In the genomic region with DNA sequence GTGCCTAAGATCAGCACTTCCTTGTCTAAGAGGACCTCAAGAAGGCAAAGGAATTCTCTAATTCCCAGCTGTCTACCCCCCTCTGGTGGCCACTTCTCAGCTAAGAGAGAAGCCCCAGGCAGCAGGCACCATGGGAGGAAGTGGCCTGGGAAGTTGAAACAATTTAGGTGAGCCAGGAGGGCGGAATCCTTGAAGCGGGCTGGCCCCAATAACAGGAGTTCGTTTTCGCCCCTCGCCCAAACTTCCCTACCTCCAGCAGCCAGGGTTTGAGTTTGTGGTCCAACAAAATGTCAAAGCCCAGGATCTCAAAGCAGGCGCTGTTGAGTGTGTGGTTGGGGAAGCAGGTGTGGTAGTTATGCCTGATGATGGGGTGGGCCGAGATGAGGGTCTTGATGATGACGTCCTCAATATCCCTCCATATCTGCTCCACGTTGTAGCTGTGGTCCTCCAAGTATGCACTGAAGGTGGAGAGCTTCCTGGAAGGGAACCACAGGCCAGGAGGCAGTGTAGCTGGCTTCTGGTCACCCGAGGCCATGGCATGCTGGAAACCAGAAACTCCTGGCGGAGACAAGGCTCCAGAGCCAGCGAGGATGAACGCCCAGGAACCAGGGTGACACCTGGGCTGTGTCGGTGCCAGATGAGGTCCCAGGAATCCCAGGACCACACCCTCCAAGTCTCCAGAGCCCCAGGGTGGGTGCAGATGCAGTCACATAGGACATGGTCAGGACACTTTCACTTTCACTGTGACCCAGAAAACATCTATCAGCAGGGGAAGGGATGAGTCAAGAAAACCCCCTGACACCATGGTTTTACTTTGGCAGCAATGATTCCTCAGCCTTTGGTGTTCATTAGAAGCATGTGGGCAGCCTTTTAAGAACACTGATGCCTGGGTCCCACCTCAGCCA, we compare ENCODE assay signal across 1 cellular context.
TF ChIP-seq lines count a peak whose summit lies in the region.

No MANE protein-coding gene starts in this region.

TF ChIP-seq in HepG2, 621 proteins besides CTCF, POLR2A, EP300 and RAD21 (continued from another document and continues in another):
- TF ChIP-seq, protein P1, sequence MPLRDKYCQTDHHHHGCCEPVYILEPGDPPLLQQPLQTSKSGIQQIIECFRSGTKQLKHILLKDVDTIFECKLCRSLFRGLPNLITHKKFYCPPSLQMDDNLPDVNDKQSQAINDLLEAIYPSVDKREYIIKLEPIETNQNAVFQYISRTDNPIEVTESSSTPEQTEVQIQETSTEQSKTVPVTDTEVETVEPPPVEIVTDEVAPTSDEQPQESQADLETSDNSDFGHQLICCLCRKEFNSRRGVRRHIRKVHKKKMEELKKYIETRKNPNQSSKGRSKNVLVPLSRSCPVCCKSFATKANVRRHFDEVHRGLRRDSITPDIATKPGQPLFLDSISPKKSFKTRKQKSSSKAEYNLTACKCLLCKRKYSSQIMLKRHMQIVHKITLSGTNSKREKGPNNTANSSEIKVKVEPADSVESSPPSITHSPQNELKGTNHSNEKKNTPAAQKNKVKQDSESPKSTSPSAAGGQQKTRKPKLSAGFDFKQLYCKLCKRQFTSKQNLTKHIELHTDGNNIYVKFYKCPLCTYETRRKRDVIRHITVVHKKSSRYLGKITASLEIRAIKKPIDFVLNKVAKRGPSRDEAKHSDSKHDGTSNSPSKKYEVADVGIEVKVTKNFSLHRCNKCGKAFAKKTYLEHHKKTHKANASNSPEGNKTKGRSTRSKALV (CRISPR knock-in tag; IDR thresholded peaks at IDR 0.05) = no peak
- TF ChIP-seq JDP2 (CRISPR knock-in tag; IDR thresholded peaks at IDR 0.05; ENCODE audit: borderline replicate concordance) = no peak
- TF ChIP-seq, protein P2, sequence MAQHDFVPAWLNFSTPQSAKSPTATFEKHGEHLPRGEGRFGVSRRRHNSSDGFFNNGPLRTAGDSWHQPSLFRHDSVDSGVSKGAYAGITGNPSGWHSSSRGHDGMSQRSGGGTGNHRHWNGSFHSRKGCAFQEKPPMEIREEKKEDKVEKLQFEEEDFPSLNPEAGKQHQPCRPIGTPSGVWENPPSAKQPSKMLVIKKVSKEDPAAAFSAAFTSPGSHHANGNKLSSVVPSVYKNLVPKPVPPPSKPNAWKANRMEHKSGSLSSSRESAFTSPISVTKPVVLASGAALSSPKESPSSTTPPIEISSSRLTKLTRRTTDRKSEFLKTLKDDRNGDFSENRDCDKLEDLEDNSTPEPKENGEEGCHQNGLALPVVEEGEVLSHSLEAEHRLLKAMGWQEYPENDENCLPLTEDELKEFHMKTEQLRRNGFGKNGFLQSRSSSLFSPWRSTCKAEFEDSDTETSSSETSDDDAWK (CRISPR knock-in tag; IDR thresholded peaks at IDR 0.05) = no peak
- no peak for TF ChIP-seq RAD51 (IDR thresholded peaks at IDR 0.05; ENCODE audit: borderline replicate concordance)
- TF ChIP-seq, protein P3, sequence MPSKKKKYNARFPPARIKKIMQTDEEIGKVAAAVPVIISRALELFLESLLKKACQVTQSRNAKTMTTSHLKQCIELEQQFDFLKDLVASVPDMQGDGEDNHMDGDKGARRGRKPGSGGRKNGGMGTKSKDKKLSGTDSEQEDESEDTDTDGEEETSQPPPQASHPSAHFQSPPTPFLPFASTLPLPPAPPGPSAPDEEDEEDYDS (CRISPR knock-in tag; IDR thresholded peaks at IDR 0.05) = 0 out of 2 replicates have a peak, but pooled peaks have one; percentile 32
- TF ChIP-seq, protein P4, sequence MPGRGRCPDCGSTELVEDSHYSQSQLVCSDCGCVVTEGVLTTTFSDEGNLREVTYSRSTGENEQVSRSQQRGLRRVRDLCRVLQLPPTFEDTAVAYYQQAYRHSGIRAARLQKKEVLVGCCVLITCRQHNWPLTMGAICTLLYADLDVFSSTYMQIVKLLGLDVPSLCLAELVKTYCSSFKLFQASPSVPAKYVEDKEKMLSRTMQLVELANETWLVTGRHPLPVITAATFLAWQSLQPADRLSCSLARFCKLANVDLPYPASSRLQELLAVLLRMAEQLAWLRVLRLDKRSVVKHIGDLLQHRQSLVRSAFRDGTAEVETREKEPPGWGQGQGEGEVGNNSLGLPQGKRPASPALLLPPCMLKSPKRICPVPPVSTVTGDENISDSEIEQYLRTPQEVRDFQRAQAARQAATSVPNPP (CRISPR knock-in tag; IDR thresholded peaks at IDR 0.05) = no peak
- no peak for TF ChIP-seq KMT2B (CRISPR knock-in tag; IDR thresholded peaks at IDR 0.05)
- TF ChIP-seq ARNTL (CRISPR knock-in tag; IDR thresholded peaks at IDR 0.05) = peak; percentile 36; the same call in 1 of the 2 replicates
- TF ChIP-seq TRIM24 (CRISPR knock-in tag; IDR thresholded peaks at IDR 0.05) = no peak
- no peak for TF ChIP-seq ZNF839 (CRISPR knock-in tag; IDR thresholded peaks at IDR 0.05; ENCODE audit: borderline replicate concordance)
- TF ChIP-seq KLF13 (CRISPR knock-in tag; IDR thresholded peaks at IDR 0.05) = no peak
- TF ChIP-seq, protein P5, sequence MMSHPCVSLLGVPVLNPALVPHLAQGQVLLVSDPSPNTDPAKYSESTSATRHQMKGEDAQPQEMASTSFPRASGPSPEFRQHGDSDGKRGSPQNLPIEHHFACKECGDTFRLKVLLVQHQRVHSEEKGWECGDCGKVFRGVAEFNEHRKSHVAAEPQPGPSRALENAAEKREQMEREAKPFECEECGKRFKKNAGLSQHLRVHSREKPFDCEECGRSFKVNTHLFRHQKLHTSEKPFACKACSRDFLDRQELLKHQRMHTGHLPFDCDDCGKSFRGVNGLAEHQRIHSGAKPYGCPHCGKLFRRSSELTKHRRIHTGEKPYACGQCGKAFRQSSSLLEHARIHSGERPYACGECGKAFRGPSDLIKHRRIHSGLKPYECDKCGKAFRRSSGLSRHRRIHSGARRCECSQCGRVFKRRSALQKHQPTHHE (CRISPR knock-in tag; IDR thresholded peaks at IDR 0.05; ENCODE audit: borderline replicate concordance) = no peak
- TF ChIP-seq ZNF75D (CRISPR knock-in tag; IDR thresholded peaks at IDR 0.05; ENCODE audit: borderline replicate concordance) = no peak
- no peak for TF ChIP-seq ZNF207 (IDR thresholded peaks at IDR 0.05; ENCODE audit: borderline replicate concordance)
- TF ChIP-seq XRCC5 (optimal IDR thresholded peaks at IDR 0.05; ENCODE audit: low read length) = peak; percentile 87
- TF ChIP-seq HOXA7 (CRISPR knock-in tag; IDR thresholded peaks at IDR 0.05) = no peak
- TF ChIP-seq, protein P6, sequence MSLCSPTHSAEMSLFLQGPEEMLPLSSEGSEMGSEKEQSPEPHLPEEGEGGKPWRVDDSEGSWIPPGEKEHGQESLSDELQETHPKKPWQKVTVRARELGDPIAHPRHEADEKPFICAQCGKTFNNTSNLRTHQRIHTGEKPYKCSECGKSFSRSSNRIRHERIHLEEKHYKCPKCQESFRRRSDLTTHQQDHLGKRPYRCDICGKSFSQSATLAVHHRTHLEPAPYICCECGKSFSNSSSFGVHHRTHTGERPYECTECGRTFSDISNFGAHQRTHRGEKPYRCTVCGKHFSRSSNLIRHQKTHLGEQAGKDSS (CRISPR knock-in tag; IDR thresholded peaks at IDR 0.05; ENCODE audit: borderline replicate concordance, low read depth) = no peak
- TF ChIP-seq, protein P7, sequence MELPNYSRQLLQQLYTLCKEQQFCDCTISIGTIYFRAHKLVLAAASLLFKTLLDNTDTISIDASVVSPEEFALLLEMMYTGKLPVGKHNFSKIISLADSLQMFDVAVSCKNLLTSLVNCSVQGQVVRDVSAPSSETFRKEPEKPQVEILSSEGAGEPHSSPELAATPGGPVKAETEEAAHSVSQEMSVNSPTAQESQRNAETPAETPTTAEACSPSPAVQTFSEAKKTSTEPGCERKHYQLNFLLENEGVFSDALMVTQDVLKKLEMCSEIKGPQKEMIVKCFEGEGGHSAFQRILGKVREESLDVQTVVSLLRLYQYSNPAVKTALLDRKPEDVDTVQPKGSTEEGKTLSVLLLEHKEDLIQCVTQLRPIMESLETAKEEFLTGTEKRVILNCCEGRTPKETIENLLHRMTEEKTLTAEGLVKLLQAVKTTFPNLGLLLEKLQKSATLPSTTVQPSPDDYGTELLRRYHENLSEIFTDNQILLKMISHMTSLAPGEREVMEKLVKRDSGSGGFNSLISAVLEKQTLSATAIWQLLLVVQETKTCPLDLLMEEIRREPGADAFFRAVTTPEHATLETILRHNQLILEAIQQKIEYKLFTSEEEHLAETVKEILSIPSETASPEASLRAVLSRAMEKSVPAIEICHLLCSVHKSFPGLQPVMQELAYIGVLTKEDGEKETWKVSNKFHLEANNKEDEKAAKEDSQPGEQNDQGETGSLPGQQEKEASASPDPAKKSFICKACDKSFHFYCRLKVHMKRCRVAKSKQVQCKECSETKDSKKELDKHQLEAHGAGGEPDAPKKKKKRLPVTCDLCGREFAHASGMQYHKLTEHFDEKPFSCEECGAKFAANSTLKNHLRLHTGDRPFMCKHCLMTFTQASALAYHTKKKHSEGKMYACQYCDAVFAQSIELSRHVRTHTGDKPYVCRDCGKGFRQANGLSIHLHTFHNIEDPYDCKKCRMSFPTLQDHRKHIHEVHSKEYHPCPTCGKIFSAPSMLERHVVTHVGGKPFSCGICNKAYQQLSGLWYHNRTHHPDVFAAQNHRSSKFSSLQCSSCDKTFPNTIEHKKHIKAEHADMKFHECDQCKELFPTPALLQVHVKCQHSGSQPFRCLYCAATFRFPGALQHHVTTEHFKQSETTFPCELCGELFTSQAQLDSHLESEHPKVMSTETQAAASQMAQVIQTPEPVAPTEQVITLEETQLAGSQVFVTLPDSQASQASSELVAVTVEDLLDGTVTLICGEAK (IDR thresholded peaks at IDR 0.05) = no peak
- TF ChIP-seq, protein P7 (CRISPR knock-in tag; IDR thresholded peaks at IDR 0.05) = no peak
- TF ChIP-seq ZNF678 (CRISPR knock-in tag; IDR thresholded peaks at IDR 0.05) = no peak
- no peak for TF ChIP-seq ZFP36L1 (CRISPR knock-in tag; IDR thresholded peaks at IDR 0.05)
- TF ChIP-seq ARID2 (CRISPR knock-in tag; IDR thresholded peaks at IDR 0.05; ENCODE audit: borderline replicate concordance) = no peak
- TF ChIP-seq POLR2AphosphoS2 (IDR thresholded peaks at IDR 0.05; ENCODE audit: low read depth, low read length) = no peak
- no peak for TF ChIP-seq ZNF841 (CRISPR knock-in tag; IDR thresholded peaks at IDR 0.05; ENCODE audit: borderline replicate concordance)
- no peak for TF ChIP-seq IKZF1 (IDR thresholded peaks at IDR 0.05)
- no peak for TF ChIP-seq ZNF746 (CRISPR knock-in tag; IDR thresholded peaks at IDR 0.05)
- TF ChIP-seq TAF1 (CRISPR knock-in tag; IDR thresholded peaks at IDR 0.05) = 0 out of 2 replicates have a peak, but pooled peaks have one; percentile 25
- no peak for TF ChIP-seq NCOA2 (CRISPR knock-in tag; IDR thresholded peaks at IDR 0.05)
- no peak; the same call in 1 of the 2 replicates for TF ChIP-seq POGZ (CRISPR knock-in tag; IDR thresholded peaks at IDR 0.05)
- TF ChIP-seq, protein P8, sequence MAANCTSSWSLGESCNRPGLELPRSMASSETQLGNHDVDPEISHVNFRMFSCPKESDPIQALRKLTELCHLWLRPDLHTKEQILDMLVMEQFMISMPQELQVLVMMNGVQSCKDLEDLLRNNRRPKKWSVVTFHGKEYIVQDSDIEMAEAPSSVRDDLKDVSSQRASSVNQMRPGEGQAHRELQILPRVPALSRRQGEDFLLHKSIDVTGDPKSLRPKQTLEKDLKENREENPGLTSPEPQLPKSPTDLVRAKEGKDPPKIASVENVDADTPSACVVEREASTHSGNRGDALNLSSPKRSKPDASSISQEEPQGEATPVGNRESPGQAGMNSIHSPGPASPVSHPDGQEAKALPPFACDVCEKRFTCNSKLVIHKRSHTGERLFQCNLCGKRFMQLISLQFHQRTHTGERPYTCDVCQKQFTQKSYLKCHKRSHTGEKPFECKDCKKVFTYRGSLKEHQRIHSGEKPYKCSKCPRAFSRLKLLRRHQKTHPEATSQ (CRISPR knock-in tag; IDR thresholded peaks at IDR 0.05; ENCODE audit: borderline replicate concordance) = no peak
- TF ChIP-seq MAF1 (CRISPR knock-in tag; IDR thresholded peaks at IDR 0.05; ENCODE audit: borderline replicate concordance) = no peak
- TF ChIP-seq KMT2A (CRISPR knock-in tag; IDR thresholded peaks at IDR 0.05) = peak; percentile 31; the same call in 1 of the 2 replicates
- TF ChIP-seq, protein P9, sequence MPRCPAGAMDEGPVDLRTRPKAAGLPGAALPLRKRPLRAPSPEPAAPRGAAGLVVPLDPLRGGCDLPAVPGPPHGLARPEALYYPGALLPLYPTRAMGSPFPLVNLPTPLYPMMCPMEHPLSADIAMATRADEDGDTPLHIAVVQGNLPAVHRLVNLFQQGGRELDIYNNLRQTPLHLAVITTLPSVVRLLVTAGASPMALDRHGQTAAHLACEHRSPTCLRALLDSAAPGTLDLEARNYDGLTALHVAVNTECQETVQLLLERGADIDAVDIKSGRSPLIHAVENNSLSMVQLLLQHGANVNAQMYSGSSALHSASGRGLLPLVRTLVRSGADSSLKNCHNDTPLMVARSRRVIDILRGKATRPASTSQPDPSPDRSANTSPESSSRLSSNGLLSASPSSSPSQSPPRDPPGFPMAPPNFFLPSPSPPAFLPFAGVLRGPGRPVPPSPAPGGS (CRISPR knock-in tag; IDR thresholded peaks at IDR 0.05) = no peak; the same call in 1 of the 2 replicates
- peak; percentile 15; the same call in 1 of the 2 replicates for TF ChIP-seq GATAD2A (CRISPR knock-in tag; IDR thresholded peaks at IDR 0.05)
